ENCODE assay signal across 11 cellular contexts in genomic region chr10:99276848-99277486, GRCh38. TPM values are rescaled to one million over a fixed set of nuclear protein-coding genes. Genes with fewer than 3 reads are reported as not detected.
DNase-seq lines count a peak whose midpoint lies in the region; ATAC-seq, FAIRE-seq and TF ChIP-seq lines count a peak whose summit lies in the region.
"Had no signal": no experiment of that assay in that cellular context is flagged by ENCODE, and none has a peak within 500 bp of the region (broad histone marks: within the 10 kb centered on the region; RNA-seq: fewer than 3 reads in every experiment).

No MANE protein-coding gene starts in this region.

- TF ChIP-seq POLR2A in A549 (IDR thresholded peaks at IDR 0.05; ENCODE audit: low read length) = no peak
- TF ChIP-seq POLR2A in esophagus muscularis mucosa (IDR thresholded peaks at IDR 0.05; ENCODE audit: low read depth) = no peak

- no peak overlapping the region for H3K27ac ChIP-seq in A549
- H3K27ac ChIP-seq in OCI-LY3 (ENCODE audit: low read length) = no peak overlapping the region
- H3K27ac ChIP-seq in esophagus muscularis mucosa (replicated peaks in 1 of 4) = no peak overlapping the region
- H3K27ac ChIP-seq in tibial artery = no peak overlapping the region

- DNase-seq in A549 (ENCODE audit: low read depth in 1 of 2, low spot score in 1 of 2) (peak; percentile 13 to 56), esophagus muscularis mucosa (ENCODE audit: extremely low spot score) (no peak), cortex of kidney (lab: John Stamatoyannopoulos, UW) (no peak), tibial artery (no peak), HuH-7.5 (ENCODE audit: low spot score) (no peak)
- DNase-seq: amygdala; naive B cell; stimulated activated naive CD4-positive, alpha-beta T cell treated with Interleukin-2 at 50 U/mL for 16 hours had no signal

- POLR2A ChIA-PET in A549 (lab: Yijun Ruan, JAX) = no interaction called here

- H3K27me3 ChIP-seq in OCI-LY3 (ENCODE audit: low read depth, low read length) = peaks cover 11% of the 10 kb centered on the region; the same call in 1 of the 2 replicates
- no peaks in the 10 kb centered on the region for H3K27me3 ChIP-seq in esophagus muscularis mucosa
- H3K27me3 ChIP-seq in tibial artery = no peaks in the 10 kb centered on the region

- TF ChIP-seq EP300 in A549 (IDR thresholded peaks at IDR 0.05) = no peak
- TF ChIP-seq EP300 in esophagus muscularis mucosa (IDR thresholded peaks at IDR 0.05) = no peak

- H3K4me2 ChIP-seq in A549 = no peak overlapping the region
- no peak overlapping the region for H3K4me2 ChIP-seq in OCI-LY3 (ENCODE audit: low read length)

- H3K36me3 ChIP-seq in OCI-LY3 (replicated peaks; ENCODE audit: low read depth, low read length) = no peaks in the 10 kb centered on the region
- no peaks in the 10 kb centered on the region for H3K36me3 ChIP-seq in esophagus muscularis mucosa
- H3K36me3 ChIP-seq in tibial artery = no peaks in the 10 kb centered on the region

- FAIRE-seq in A549 (lab: Jason Lieb, UNC) = no peak

- intact Hi-C loops in esophagus muscularis mucosa (cut with DNase I) (no loop called here), tibial artery (cut with DNase I; ENCODE audit: low total_unique reads) (no loop called here)

- WGBS in A549 (ENCODE audit: missing lambda C conversion rate) = 2% methylated on average over 6 of the region's 6 CpGs
- WGBS in esophagus muscularis mucosa = 41% methylated on average over 6 of the region's 6 CpGs

- no peak overlapping the region for H3K9ac ChIP-seq in OCI-LY3 (ENCODE audit: low read length)

- peak; percentile 79 to 81 for TF ChIP-seq RAD21 in A549 (conservative IDR thresholded peaks at IDR 0.05 in 1 of 2, IDR thresholded peaks at IDR 0.05 in 1 of 2)

- H4K20me1 ChIP-seq in OCI-LY3 (ENCODE audit: insufficient read depth, low read length) = no peaks in the 10 kb centered on the region

- TF ChIP-seq CTCF in A549 (IDR thresholded peaks at IDR 0.05) = peak; percentile 80
- peak; percentile 56 for TF ChIP-seq CTCF in OCI-LY3 (IDR thresholded peaks at IDR 0.05; ENCODE audit: low read depth, low read length)
- peak in 2 of 3 experiments; percentile 23 to 36 for TF ChIP-seq CTCF in esophagus muscularis mucosa (IDR thresholded peaks at IDR 0.05)
- TF ChIP-seq CTCF in tibial artery (IDR thresholded peaks at IDR 0.05) = no peak

- no peak overlapping the region for H2AFZ ChIP-seq in OCI-LY3 (ENCODE audit: low read depth, low read length)

- H3K4me3 ChIP-seq in A549 = no peak overlapping the region
- H3K4me3 ChIP-seq in OCI-LY3 (ENCODE audit: low read length) = no peak overlapping the region
- no peak overlapping the region for H3K4me3 ChIP-seq in esophagus muscularis mucosa
- no peak overlapping the region for H3K4me3 ChIP-seq in tibial artery

- H3K79me2 ChIP-seq in OCI-LY3 (ENCODE audit: low read length) = no peaks in the 10 kb centered on the region

- CTCF ChIA-PET in A549 (lab: Yijun Ruan, JAX) = interaction anchor here (0.7 to 1.7 kb wide), 8 partner anchors 9 to 852 kb away, joined by 3 to 7 read pairs (median 3); no protein-coding TSS in a partner anchor

- H3K9me3 ChIP-seq in A549 = no peaks in the 10 kb centered on the region; the same call in 2 of the 3 replicates
- no peaks in the 10 kb centered on the region for H3K9me3 ChIP-seq in OCI-LY3 (ENCODE audit: insufficient read depth, low read length)
- peaks cover 0 to under 1% (median 0%) of the 10 kb centered on the region in 4 donors for H3K9me3 ChIP-seq in esophagus muscularis mucosa
- H3K9me3 ChIP-seq in tibial artery = no peaks in the 10 kb centered on the region

- H3K4me1 ChIP-seq in A549 (peaks cover 22% of the 10 kb centered on the region), OCI-LY3 (ENCODE audit: low read length) (peaks cover 16% of the 10 kb centered on the region), esophagus muscularis mucosa (no peaks in the 10 kb centered on the region), tibial artery (peaks cover 0 to 17% (median 3%) of the 10 kb centered on the region in 4 donors)

- ATAC-seq in A549 (peak; percentile 25 to 43; a peak in 2 of 6 replicates), GM18868 (IDR thresholded peaks at IDR 0.05; ENCODE audit: unreplicated experiment) (peak; percentile 34), HG03039 (IDR thresholded peaks at IDR 0.05; ENCODE audit: unreplicated experiment) (no peak)

TF ChIP-seq in A549, 52 proteins besides CTCF, POLR2A, EP300 and RAD21:
- TF ChIP-seq SMC3 (IDR thresholded peaks at IDR 0.05) (peak; percentile 63; the same call in 2 of the 3 replicates), MAZ (IDR thresholded peaks at IDR 0.05; ENCODE audit: borderline replicate concordance, low read depth, low read length) (no peak)

RNA-seq across cellular contexts. Expression of gene HPSE2, which starts 41.3 kb away (rescaled TPM):
- polyA plus RNA-seq in A549 (2011; rRNA removed) (not detected in 2 replicates), A549 (2017; fragmentation: RNase III; extraction: RNeasy Plus Mini Kit Qiagen cat#74134 plus additional on column Dnase treatment) (not detected in 3 replicates)
- polyA plus RNA-seq in A549 (2012; cell fraction: cytosol; rRNA removed) = not detected in 2 replicates
- not detected in 2 replicates for polyA plus RNA-seq in A549 (2012; cell fraction: nucleus; rRNA removed)
- not detected in 2 replicates for polyA minus RNA-seq in A549 (2011; rRNA and poly(A)+ RNA removed)
- 10 to 100 TPM; 32.3 to 70.0 (median 43.6) TPM for total RNA-seq in esophagus muscularis mucosa

RNA-seq across cellular contexts. Expression of gene CNNM1, which starts 52.2 kb away (rescaled TPM):
- polyA plus RNA-seq in A549 (2011; rRNA removed) (14.2 and 17.0 TPM in 2 replicates), A549 (2017; fragmentation: RNase III; extraction: RNeasy Plus Mini Kit Qiagen cat#74134 plus additional on column Dnase treatment) (12.5 to 17.7 TPM (median 17.5 TPM) in 3 replicates)
- polyA plus RNA-seq in A549 (2012; cell fraction: cytosol; rRNA removed) = 9.8 and 13.4 TPM in 2 replicates
- 13.9 and 16.4 TPM in 2 replicates for polyA plus RNA-seq in A549 (2012; cell fraction: nucleus; rRNA removed)
- polyA minus RNA-seq in A549 (2011; rRNA and poly(A)+ RNA removed) = 19.2 and 22.0 TPM in 2 replicates
- 1 to 10 TPM; 1.7 to 3.4 (median 2.7) TPM for total RNA-seq in esophagus muscularis mucosa

Comparison
In these comparisons a context has a peak if more than half of its experiments do, and no peak if none do; other contexts are left out.
1. DNase-seq: peak in A549 (2 of 2); none in esophagus muscularis mucosa (single experiment), cortex of kidney (single experiment), tibial artery (0 of 2) and HuH-7.5 (single experiment).
2. CTCF ChIP-seq: peak in A549 (single experiment), OCI-LY3 (single experiment) and esophagus muscularis mucosa (2 of 3); none in tibial artery (0 of 2).